In genomic region chr12:56230449-56231183, GRCh38 we compare ENCODE assay signal across 1 cellular context.
A peak's percentile ranks its signal among the peaks of the same experiment; 100 is the strongest.
TF ChIP-seq lines count a peak whose summit lies in the region.

No MANE protein-coding gene starts in this region.

TF ChIP-seq in HepG2, 621 proteins besides CTCF, POLR2A, EP300 and RAD21 (continued from another document):
- TF ChIP-seq KDM5B (CRISPR knock-in tag; IDR thresholded peaks at IDR 0.05; ENCODE audit: borderline replicate concordance) = peak; percentile 54; the same call in 1 of the 2 replicates
- TF ChIP-seq, protein P1, sequence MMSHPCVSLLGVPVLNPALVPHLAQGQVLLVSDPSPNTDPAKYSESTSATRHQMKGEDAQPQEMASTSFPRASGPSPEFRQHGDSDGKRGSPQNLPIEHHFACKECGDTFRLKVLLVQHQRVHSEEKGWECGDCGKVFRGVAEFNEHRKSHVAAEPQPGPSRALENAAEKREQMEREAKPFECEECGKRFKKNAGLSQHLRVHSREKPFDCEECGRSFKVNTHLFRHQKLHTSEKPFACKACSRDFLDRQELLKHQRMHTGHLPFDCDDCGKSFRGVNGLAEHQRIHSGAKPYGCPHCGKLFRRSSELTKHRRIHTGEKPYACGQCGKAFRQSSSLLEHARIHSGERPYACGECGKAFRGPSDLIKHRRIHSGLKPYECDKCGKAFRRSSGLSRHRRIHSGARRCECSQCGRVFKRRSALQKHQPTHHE (CRISPR knock-in tag; IDR thresholded peaks at IDR 0.05; ENCODE audit: borderline replicate concordance) = no peak
- TF ChIP-seq GATAD2A (CRISPR knock-in tag; IDR thresholded peaks at IDR 0.05) = peak; percentile 53
- TF ChIP-seq ZNF30 (CRISPR knock-in tag; IDR thresholded peaks at IDR 0.05) = no peak
